In genomic region chr17:13921841-13922776, GRCh38 we compare ENCODE assay signal across 18 cellular contexts.
"Had no signal": no experiment of that assay in that cellular context is flagged by ENCODE, and none has a peak within 500 bp of the region (broad histone marks: within the 10 kb centered on the region; RNA-seq: fewer than 3 reads in every experiment).

No MANE protein-coding gene starts in this region.

- H3K4me3 ChIP-seq: heart left ventricle, lower lobe of right lung, skin epidermis, tibial artery had no signal

- H3K27me3 Mint-ChIP-seq: activated naive CD8-positive, alpha-beta T cell treated with anti-CD3 and anti-CD28 coated beads, Interleukin-2, amount 10 ng/mL, durations not matched to agents 7 days and 5 days; naive B cell had no signal

- H3K36me3 Mint-ChIP-seq: naive B cell had no signal

- H3K4me3 Mint-ChIP-seq: activated naive CD8-positive, alpha-beta T cell treated with anti-CD3 and anti-CD28 coated beads, Interleukin-2, amount 10 ng/mL, durations not matched to agents 7 days and 5 days; activated T-helper 1 cell treated with anti-CD3 and anti-CD28 coated beads, Interleukin-12 subunit alpha, Interleukin-12 subunit beta, Interleukin-2, Interleukin-4 antibody, amounts not matched to agents 30 ng/mL and 10 ng/mL and 1 ng/mL, durations not matched to agents 14 hours and 24 hours and 36 hours; T-helper 2 cell treated with Interferon-gamma antibody and Interleukin-4, amounts not matched to agents 5 μg/mL and 100 μg/mL, for 36 hours had no signal

- DNase-seq: activated CD4-positive, CD25-positive, alpha-beta regulatory T cell treated with anti-CD3 and anti-CD28 coated beads, Interleukin-2, amount 50 U/mL, for 72 hours; activated naive CD8-positive, alpha-beta T cell treated with anti-CD3 and anti-CD28 coated beads, Interleukin-2, amount 10 ng/mL, durations not matched to agents 7 days and 5 days; brain microvascular endothelial cell; cortex of kidney; effector CD8-positive, alpha-beta T cell; foreskin keratinocyte; heart left ventricle; left cardiac atrium; lower lobe of right lung; naive B cell; stimulated activated CD4-positive, alpha-beta T cell treated with anti-CD3 and anti-CD28 coated beads, Interleukin-15, amount 100 ng/mL, for 24 hours; stimulated activated CD4-positive, alpha-beta T cell treated with anti-CD3 and anti-CD28 coated beads, Interleukin-4, amount 100 ng/mL, for 1 hour; stimulated activated naive CD4-positive, alpha-beta T cell; tibial artery had no signal

- H3K4me1 Mint-ChIP-seq: activated naive CD8-positive, alpha-beta T cell treated with anti-CD3 and anti-CD28 coated beads, Interleukin-2, amount 10 ng/mL, durations not matched to agents 7 days and 5 days had no signal

- H3K9me3 ChIP-seq: heart left ventricle, lower lobe of right lung, neutrophil, tibial artery had no signal

- ATAC-seq: foreskin keratinocyte, heart left ventricle, left cardiac atrium, lower lobe of right lung had no signal

- H3K4me1 ChIP-seq: foreskin keratinocyte, lower lobe of right lung, tibial artery had no signal

- H3K36me3 ChIP-seq: brain microvascular endothelial cell, heart left ventricle, lower lobe of right lung, neutrophil, tibial artery had no signal

- H3K27me3 ChIP-seq: brain microvascular endothelial cell, foreskin keratinocyte, heart left ventricle, neutrophil, tibial artery had no signal

- H3K27ac ChIP-seq: brain microvascular endothelial cell, foreskin keratinocyte, heart left ventricle, lower lobe of right lung, neutrophil, skin epidermis, tibial artery had no signal

- H3K27ac Mint-ChIP-seq: activated naive CD8-positive, alpha-beta T cell treated with anti-CD3 and anti-CD28 coated beads, Interleukin-2, amount 10 ng/mL, durations not matched to agents 7 days and 5 days; activated T-helper 1 cell treated with anti-CD3 and anti-CD28 coated beads, Interleukin-12 subunit alpha, Interleukin-12 subunit beta, Interleukin-2, Interleukin-4 antibody, amounts not matched to agents 30 ng/mL and 10 ng/mL and 1 ng/mL, durations not matched to agents 14 hours and 24 hours and 36 hours; T-helper 2 cell treated with Interferon-gamma antibody and Interleukin-4, amounts not matched to agents 5 μg/mL and 100 μg/mL, for 36 hours had no signal

- H3K9me3 Mint-ChIP-seq: activated naive CD8-positive, alpha-beta T cell treated with anti-CD3 and anti-CD28 coated beads, Interleukin-2, amount 10 ng/mL, durations not matched to agents 7 days and 5 days; activated T-helper 1 cell treated with anti-CD3 and anti-CD28 coated beads, Interleukin-12 subunit alpha, Interleukin-12 subunit beta, Interleukin-2, Interleukin-4 antibody, amounts not matched to agents 30 ng/mL and 10 ng/mL and 1 ng/mL, durations not matched to agents 14 hours and 24 hours and 36 hours; T-helper 2 cell treated with Interferon-gamma antibody and Interleukin-4, amounts not matched to agents 5 μg/mL and 100 μg/mL, for 36 hours had no signal
